In genomic region chr20:10524643-10525042, GRCh38 we compare ENCODE assay signal across 9 cellular contexts.
DNase-seq lines count a peak whose midpoint lies in the region; ATAC-seq, FAIRE-seq and TF ChIP-seq lines count a peak whose summit lies in the region.
"Had no signal": no experiment of that assay in that cellular context is flagged by ENCODE, and none has a peak within 500 bp of the region (broad histone marks: within the 10 kb centered on the region; RNA-seq: fewer than 3 reads in every experiment).

No MANE protein-coding gene starts in this region.

- DNase-seq in M059J (ENCODE audit: low read depth) = peak; percentile 92
- no peak for DNase-seq in Panc1 (ENCODE audit: low read depth, low spot score)
- DNase-seq in endothelial cell of umbilical vein (ENCODE audit: low read depth, low spot score) = no peak
- peak; percentile 43 for DNase-seq in renal cortical epithelial cell (ENCODE audit: low read depth)
- no peak for DNase-seq in substantia nigra (lab: John Stamatoyannopoulos, UW)
- no peak for DNase-seq in NCI-H1436 (lab: John Stamatoyannopoulos, UW)
- DNase-seq: activated CD8-positive, alpha-beta memory T cell treated with anti-CD3 and anti-CD28 coated beads for 24 hours had no signal

- H3K4me1 ChIP-seq in Panc1 (ENCODE audit: control insufficient read depth, insufficient read depth, low read length) (peaks cover 24% of the 10 kb centered on the region), endothelial cell of umbilical vein (ENCODE audit: control insufficient read depth, extremely low read depth, insufficient read depth, low read length) (peaks cover 28% of the 10 kb centered on the region)

- no peaks in the 10 kb centered on the region for H3K36me3 ChIP-seq in Panc1 (ENCODE audit: control insufficient read depth, insufficient read depth, low read length)
- H3K36me3 ChIP-seq in endothelial cell of umbilical vein (ENCODE audit: control insufficient read depth in 2 of 2, extremely low read depth in 1 of 2, insufficient read depth in 2 of 2, low read length in 2 of 2) = no peaks in the 10 kb centered on the region
- H3K36me3 ChIP-seq: ovary had no signal

- no peak overlapping the region for H2AFZ ChIP-seq in endothelial cell of umbilical vein (ENCODE audit: low read depth, low read length)

- no peaks in the 10 kb centered on the region for H3K9me1 ChIP-seq in endothelial cell of umbilical vein (replicated peaks; ENCODE audit: control insufficient read depth, extremely low read depth, insufficient read depth, low read length)

- no peak for TF ChIP-seq POLR2A in endothelial cell of umbilical vein (IDR thresholded peaks at IDR 0.05; ENCODE audit: low read depth, low read length)

- H3K4me3 ChIP-seq in Panc1 (ENCODE audit: low read depth in 2 of 2, low read length in 2 of 2) (no peak overlapping the region), endothelial cell of umbilical vein (replicated peaks in 1 of 3; ENCODE audit: insufficient read depth in 1 of 3, low read depth in 1 of 3, low read length in 3 of 3) (no peak overlapping the region)
- H3K4me3 ChIP-seq: ovary had no signal

- no peak overlapping the region for H3K4me2 ChIP-seq in endothelial cell of umbilical vein (ENCODE audit: insufficient read depth, low read length)

- BruUV-seq in Panc1 (replicated peaks; lab: Mats Ljungman, UMichigan) (no TSS peak), endothelial cell of umbilical vein (replicated peaks; lab: Mats Ljungman, UMichigan) (no TSS peak)

- no peaks in the 10 kb centered on the region for H3K27me3 ChIP-seq in Panc1 (ENCODE audit: control insufficient read depth, insufficient read depth, low read length)
- H3K27me3 ChIP-seq in endothelial cell of umbilical vein (ENCODE audit: control insufficient read depth in 2 of 2, insufficient read depth in 2 of 2, low read length in 2 of 2) = no peaks in the 10 kb centered on the region
- H3K27me3 ChIP-seq: ovary had no signal

- POLR2A ChIA-PET in Panc1 (lab: Charles Lee) (no interaction called here), endothelial cell of umbilical vein (lab: Charles Lee) (no interaction called here)

- H3K9me3 ChIP-seq in Panc1 (ENCODE audit: control insufficient read depth, insufficient read depth, low read depth, low read length) (no peaks in the 10 kb centered on the region), endothelial cell of umbilical vein (replicated peaks; ENCODE audit: control insufficient read depth, insufficient read depth, low read length) (no peaks in the 10 kb centered on the region)
- H3K9me3 ChIP-seq: ovary had no signal

- ATAC-seq in Panc1 = no peak
- no peak for ATAC-seq in GM21423 (IDR thresholded peaks at IDR 0.05; ENCODE audit: unreplicated experiment)

- dilution Hi-C loops in endothelial cell of umbilical vein (cut with MboI; ENCODE audit: extremely low pct_ligation_motif_present, low sequenced_read_pairs) = no loop called here

- CTCF ChIA-PET in Panc1 (lab: Charles Lee) = no interaction called here
- CTCF ChIA-PET in endothelial cell of umbilical vein (lab: Charles Lee) = interaction anchor here (0.7 to 2.5 kb wide), 8 partner anchors 9 to 49 kb away, joined by 3 to 9 read pairs (median 3); no protein-coding TSS in a partner anchor

- in situ Hi-C loops in Panc1 (cut with HindIII; ENCODE audit: low pct_unique_long_range_greater_than_20kb, low sequenced_read_pairs) = no loop called here

- no peaks in the 10 kb centered on the region for H4K20me1 ChIP-seq in endothelial cell of umbilical vein (replicated peaks; ENCODE audit: control insufficient read depth, extremely low read depth, insufficient read depth, low read length)

- no peaks in the 10 kb centered on the region for H3K79me2 ChIP-seq in endothelial cell of umbilical vein (ENCODE audit: control insufficient read depth, insufficient read depth, low read length)

- intact Hi-C loops in Panc1 (cut with micrococcal nuclease; ENCODE audit: unreplicated experiment) = no loop called here
- intact Hi-C loops in endothelial cell of umbilical vein (cut with micrococcal nuclease) = loop anchor here (10.0 kb wide), 1 partner anchor 310 kb away; the partner anchor contains the start of gene SNAP25

- no peak for FAIRE-seq in endothelial cell of umbilical vein (lab: Jason Lieb, UNC)

- no peak overlapping the region for H3K9ac ChIP-seq in endothelial cell of umbilical vein (replicated peaks; ENCODE audit: extremely low read depth, insufficient read depth, low read length)

- H3K27ac ChIP-seq in Panc1 (ENCODE audit: low read length) = peak overlapping the region; percentile 29; the same call in 1 of the 2 replicates
- no peak overlapping the region for H3K27ac ChIP-seq in endothelial cell of umbilical vein (ENCODE audit: insufficient read depth, low read depth, low read length)
- no peak overlapping the region for H3K27ac ChIP-seq in substantia nigra (ENCODE audit: low read depth, low read length, poor library complexity, severe bottlenecking)

- TF ChIP-seq CTCF in Panc1 (IDR thresholded peaks at IDR 0.05) (no peak), endothelial cell of umbilical vein (IDR thresholded peaks at IDR 0.05; ENCODE audit: extremely low read depth in 1 of 2, insufficient read depth in 1 of 2, low read depth in 1 of 2, low read length in 2 of 2) (no peak)

TF ChIP-seq in endothelial cell of umbilical vein, 7 proteins besides CTCF, POLR2A, EP300 and RAD21:
- TF ChIP-seq JUN (IDR thresholded peaks at IDR 0.05; ENCODE audit: borderline replicate concordance, insufficient read depth, insufficient read length, low read depth) (peak; percentile 9), GATA2 (IDR thresholded peaks at IDR 0.05; ENCODE audit: insufficient read depth, insufficient read length, low read depth, low read length) (peak; percentile 70), FOS (IDR thresholded peaks at IDR 0.05; ENCODE audit: borderline replicate concordance, insufficient read depth, low read length) (no peak)

Comparison
In these comparisons a context has a peak if more than half of its experiments do, and no peak if none do; other contexts are left out.
1. DNase-seq: peak in M059J (single experiment) and renal cortical epithelial cell (single experiment); none in Panc1 (single experiment), endothelial cell of umbilical vein (single experiment), substantia nigra (0 of 49) and NCI-H1436 (single experiment).